ENCODE assay signal across 1 cellular context in the genomic region with DNA sequence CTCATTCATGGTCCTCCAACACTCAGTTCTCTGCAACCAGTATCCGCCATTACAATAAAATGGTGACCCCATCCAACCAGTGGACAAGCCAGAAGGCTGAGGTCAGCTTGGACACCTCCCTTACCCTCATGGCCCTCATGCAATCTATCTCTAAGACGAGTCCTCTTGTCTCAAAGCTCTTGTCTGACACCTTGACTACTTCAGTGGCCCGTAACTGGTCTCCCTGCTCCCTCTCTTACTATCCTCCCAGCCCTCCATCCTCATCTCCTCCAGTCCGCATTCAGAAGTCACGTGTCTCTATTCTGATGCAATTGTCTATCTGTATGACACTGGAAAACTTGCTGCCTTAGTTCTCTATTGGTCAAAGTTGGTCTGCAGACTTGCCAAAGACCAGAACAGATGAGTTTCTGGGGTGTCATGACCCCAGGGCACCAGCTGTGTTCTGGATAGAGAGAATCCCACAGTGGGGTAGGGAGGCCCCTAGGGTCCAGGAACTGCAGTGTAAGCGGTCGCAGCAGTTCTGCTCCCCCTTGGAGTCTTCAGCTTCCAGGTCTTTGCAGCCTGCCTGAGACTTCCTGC.
TF ChIP-seq lines count a peak whose summit lies in the region.

No MANE protein-coding gene starts in this region.

TF ChIP-seq in K562, 482 proteins besides CTCF, POLR2A, EP300 and RAD21 (continued from another document and continues in another):
- TF ChIP-seq, protein P1, sequence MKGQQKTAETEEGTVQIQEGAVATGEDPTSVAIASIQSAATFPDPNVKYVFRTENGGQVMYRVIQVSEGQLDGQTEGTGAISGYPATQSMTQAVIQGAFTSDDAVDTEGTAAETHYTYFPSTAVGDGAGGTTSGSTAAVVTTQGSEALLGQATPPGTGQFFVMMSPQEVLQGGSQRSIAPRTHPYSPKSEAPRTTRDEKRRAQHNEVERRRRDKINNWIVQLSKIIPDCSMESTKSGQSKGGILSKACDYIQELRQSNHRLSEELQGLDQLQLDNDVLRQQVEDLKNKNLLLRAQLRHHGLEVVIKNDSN (CRISPR knock-in tag; IDR thresholded peaks at IDR 0.05), result peak; percentile 92
- no peak for TF ChIP-seq ZSCAN29 (IDR thresholded peaks at IDR 0.05)
- no peak for TF ChIP-seq ZNF785 (CRISPR knock-in tag; IDR thresholded peaks at IDR 0.05)
- no peak for TF ChIP-seq PATZ1 (CRISPR knock-in tag; IDR thresholded peaks at IDR 0.05; ENCODE audit: borderline replicate concordance)
- TF ChIP-seq, protein P2, sequence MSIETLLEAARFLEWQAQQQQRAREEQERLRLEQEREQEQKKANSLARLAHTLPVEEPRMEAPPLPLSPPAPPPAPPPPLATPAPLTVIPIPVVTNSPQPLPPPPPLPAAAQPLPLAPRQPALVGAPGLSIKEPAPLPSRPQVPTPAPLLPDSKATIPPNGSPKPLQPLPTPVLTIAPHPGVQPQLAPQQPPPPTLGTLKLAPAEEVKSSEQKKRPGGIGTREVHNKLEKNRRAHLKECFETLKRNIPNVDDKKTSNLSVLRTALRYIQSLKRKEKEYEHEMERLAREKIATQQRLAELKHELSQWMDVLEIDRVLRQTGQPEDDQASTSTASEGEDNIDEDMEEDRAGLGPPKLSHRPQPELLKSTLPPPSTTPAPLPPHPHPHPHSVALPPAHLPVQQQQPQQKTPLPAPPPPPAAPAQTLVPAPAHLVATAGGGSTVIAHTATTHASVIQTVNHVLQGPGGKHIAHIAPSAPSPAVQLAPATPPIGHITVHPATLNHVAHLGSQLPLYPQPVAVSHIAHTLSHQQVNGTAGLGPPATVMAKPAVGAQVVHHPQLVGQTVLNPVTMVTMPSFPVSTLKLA (conservative IDR thresholded peaks at IDR 0.05), result peak; percentile 33 to 67; a peak in 3 of 4 replicates
- no peak for TF ChIP-seq RBM14 (IDR thresholded peaks at IDR 0.05; ENCODE audit: borderline replicate concordance, insufficient read depth, low read depth, low read length)
- TF ChIP-seq GABPB2 (CRISPR knock-in tag; conservative IDR thresholded peaks at IDR 0.05), result no peak
- no peak for TF ChIP-seq NRF1 (conservative IDR thresholded peaks at IDR 0.05 in 1 of 2, IDR thresholded peaks at IDR 0.05 in 1 of 2)
- peak in 1 of 3 experiments; percentile 40 for TF ChIP-seq YY1 (IDR thresholded peaks at IDR 0.05; ENCODE audit: borderline replicate concordance in 1 of 3, control insufficient read depth in 1 of 3, extremely low read depth in 1 of 3, insufficient read depth in 3 of 3, insufficient read length in 1 of 3, insufficient replicate concordance in 2 of 3, low read depth in 1 of 3, low read length in 2 of 3)
- no peak for TF ChIP-seq ZNF764 (CRISPR knock-in tag; IDR thresholded peaks at IDR 0.05; ENCODE audit: low read depth)
- TF ChIP-seq TARDBP (IDR thresholded peaks at IDR 0.05), result no peak
- no peak for TF ChIP-seq JUNB (CRISPR knock-in tag; conservative IDR thresholded peaks at IDR 0.05)
- TF ChIP-seq ZEB2 (IDR thresholded peaks at IDR 0.05), result no peak
- no peak for TF ChIP-seq CEBPZ (IDR thresholded peaks at IDR 0.05; ENCODE audit: borderline replicate concordance, low read depth, low read length)
- TF ChIP-seq ZNF407 (IDR thresholded peaks at IDR 0.05; ENCODE audit: low read depth), result no peak
- TF ChIP-seq, protein P3, sequence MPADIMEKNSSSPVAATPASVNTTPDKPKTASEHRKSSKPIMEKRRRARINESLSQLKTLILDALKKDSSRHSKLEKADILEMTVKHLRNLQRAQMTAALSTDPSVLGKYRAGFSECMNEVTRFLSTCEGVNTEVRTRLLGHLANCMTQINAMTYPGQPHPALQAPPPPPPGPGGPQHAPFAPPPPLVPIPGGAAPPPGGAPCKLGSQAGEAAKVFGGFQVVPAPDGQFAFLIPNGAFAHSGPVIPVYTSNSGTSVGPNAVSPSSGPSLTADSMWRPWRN (IDR thresholded peaks at IDR 0.05; ENCODE audit: low read depth), result no peak
- TF ChIP-seq, protein P4, sequence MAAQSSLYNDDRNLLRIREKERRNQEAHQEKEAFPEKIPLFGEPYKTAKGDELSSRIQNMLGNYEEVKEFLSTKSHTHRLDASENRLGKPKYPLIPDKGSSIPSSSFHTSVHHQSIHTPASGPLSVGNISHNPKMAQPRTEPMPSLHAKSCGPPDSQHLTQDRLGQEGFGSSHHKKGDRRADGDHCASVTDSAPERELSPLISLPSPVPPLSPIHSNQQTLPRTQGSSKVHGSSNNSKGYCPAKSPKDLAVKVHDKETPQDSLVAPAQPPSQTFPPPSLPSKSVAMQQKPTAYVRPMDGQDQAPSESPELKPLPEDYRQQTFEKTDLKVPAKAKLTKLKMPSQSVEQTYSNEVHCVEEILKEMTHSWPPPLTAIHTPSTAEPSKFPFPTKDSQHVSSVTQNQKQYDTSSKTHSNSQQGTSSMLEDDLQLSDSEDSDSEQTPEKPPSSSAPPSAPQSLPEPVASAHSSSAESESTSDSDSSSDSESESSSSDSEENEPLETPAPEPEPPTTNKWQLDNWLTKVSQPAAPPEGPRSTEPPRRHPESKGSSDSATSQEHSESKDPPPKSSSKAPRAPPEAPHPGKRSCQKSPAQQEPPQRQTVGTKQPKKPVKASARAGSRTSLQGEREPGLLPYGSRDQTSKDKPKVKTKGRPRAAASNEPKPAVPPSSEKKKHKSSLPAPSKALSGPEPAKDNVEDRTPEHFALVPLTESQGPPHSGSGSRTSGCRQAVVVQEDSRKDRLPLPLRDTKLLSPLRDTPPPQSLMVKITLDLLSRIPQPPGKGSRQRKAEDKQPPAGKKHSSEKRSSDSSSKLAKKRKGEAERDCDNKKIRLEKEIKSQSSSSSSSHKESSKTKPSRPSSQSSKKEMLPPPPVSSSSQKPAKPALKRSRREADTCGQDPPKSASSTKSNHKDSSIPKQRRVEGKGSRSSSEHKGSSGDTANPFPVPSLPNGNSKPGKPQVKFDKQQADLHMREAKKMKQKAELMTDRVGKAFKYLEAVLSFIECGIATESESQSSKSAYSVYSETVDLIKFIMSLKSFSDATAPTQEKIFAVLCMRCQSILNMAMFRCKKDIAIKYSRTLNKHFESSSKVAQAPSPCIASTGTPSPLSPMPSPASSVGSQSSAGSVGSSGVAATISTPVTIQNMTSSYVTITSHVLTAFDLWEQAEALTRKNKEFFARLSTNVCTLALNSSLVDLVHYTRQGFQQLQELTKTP (IDR thresholded peaks at IDR 0.05; ENCODE audit: low read depth in 1 of 2, partially characterized antibody in 2 of 2), result peak in 1 of 2 experiments; percentile 37
- peak; percentile 83; the same call in 1 of the 2 replicates for TF ChIP-seq ATF7 (IDR thresholded peaks at IDR 0.05)
- TF ChIP-seq ILK (tag; IDR thresholded peaks at IDR 0.05; ENCODE audit: borderline replicate concordance, low read depth), result no peak
- TF ChIP-seq KDM5B (IDR thresholded peaks at IDR 0.05; ENCODE audit: insufficient replicate concordance, low read depth, low read length), result no peak
- TF ChIP-seq NFIX (CRISPR knock-in tag; IDR thresholded peaks at IDR 0.05; ENCODE audit: low read depth), result no peak
- no peak for TF ChIP-seq CSDE1 (IDR thresholded peaks at IDR 0.05)
- no peak for TF ChIP-seq ELF1 (tag; IDR thresholded peaks at IDR 0.05)
- TF ChIP-seq CXXC5 (CRISPR knock-in tag; IDR thresholded peaks at IDR 0.05), result peak; percentile 56
- no peak for TF ChIP-seq PHB (CRISPR knock-in tag; IDR thresholded peaks at IDR 0.05)
- peak; percentile 66 for TF ChIP-seq POLR2B (IDR thresholded peaks at IDR 0.05; ENCODE audit: low read depth, partially characterized antibody)
- TF ChIP-seq TBP (optimal IDR thresholded peaks at IDR 0.05; ENCODE audit: low read depth, low read length), result no peak
- no peak for TF ChIP-seq LCOR (CRISPR knock-in tag; IDR thresholded peaks at IDR 0.05)
- no peak for TF ChIP-seq PCBP2 (IDR thresholded peaks at IDR 0.05; ENCODE audit: low read depth, low read length, poor library complexity, severe bottlenecking)
- TF ChIP-seq RBBP5 (IDR thresholded peaks at IDR 0.05; ENCODE audit: borderline replicate concordance, insufficient read depth, low read length, poor library complexity, severe bottlenecking), result no peak
